ENCODE assay signal across 15 cellular contexts in the genomic region with DNA sequence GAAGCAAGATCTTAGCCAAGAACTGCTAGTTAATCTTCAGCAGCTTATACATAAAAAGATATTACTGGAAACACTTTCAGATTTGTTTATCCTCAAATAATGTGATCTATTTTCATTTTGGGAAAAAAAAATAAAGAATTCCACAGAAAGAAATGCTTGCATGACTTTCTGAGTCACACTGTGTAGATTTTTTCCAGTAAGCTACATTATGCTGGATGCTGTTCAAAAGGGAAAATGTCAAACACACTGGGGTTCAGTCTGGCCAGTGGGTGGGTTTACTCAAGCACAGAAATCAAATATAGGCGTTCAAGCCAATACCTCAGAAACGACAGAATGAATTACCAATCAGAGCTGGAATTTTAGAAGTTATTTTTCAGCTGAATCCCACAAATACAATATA.
DNase-seq lines count a peak whose midpoint lies in the region; ATAC-seq, FAIRE-seq and TF ChIP-seq lines count a peak whose summit lies in the region.
"Had no signal": no experiment of that assay in that cellular context is flagged by ENCODE, and none has a peak within 500 bp of the region (broad histone marks: within the 10 kb centered on the region; RNA-seq: fewer than 3 reads in every experiment).

No MANE protein-coding gene starts in this region.

- ATAC-seq in HepG2: peak; percentile 68; the same call in 2 of the 3 replicates
- ATAC-seq in activated CD4-positive, alpha-beta T cell treated with anti-CD3 and anti-CD28 coated beads for 36 hours: no peak
- ATAC-seq: psoas muscle had no signal

- H3K4me1 ChIP-seq in HepG2 (ENCODE audit: insufficient read depth, low read length): peaks cover 56% of the 10 kb centered on the region
- H3K4me1 ChIP-seq: psoas muscle, suprapubic skin had no signal

- BruUV-seq in HepG2 (replicated peaks; lab: Mats Ljungman, UMichigan): no TSS peak

- TF ChIP-seq EP300 in HepG2 (IDR thresholded peaks at IDR 0.05; ENCODE audit: low read depth in 2 of 2, low read length in 2 of 2): no peak
- no peak for TF ChIP-seq EP300 in HepG2 (CRISPR knock-in tag; IDR thresholded peaks at IDR 0.05; ENCODE audit: borderline replicate concordance)

- H3K4me1 Mint-ChIP-seq in HFFc6 (ENCODE audit: low read depth) (peaks cover 67% of the 10 kb centered on the region), chondrocyte (ENCODE audit: low read depth) (peaks cover 38% of the 10 kb centered on the region)
- peaks cover 9% of the 10 kb centered on the region for H3K4me1 Mint-ChIP-seq in activated CD4-positive, alpha-beta T cell treated with anti-CD3 and anti-CD28 coated beads for 36 hours

- intact Hi-C loops in HepG2 (cut with micrococcal nuclease; ENCODE audit: unreplicated experiment) (no loop called here), cardiac septum (cut with DNase I) (no loop called here)
- intact Hi-C loops in activated CD4-positive, alpha-beta T cell treated with anti-CD3 and anti-CD28 coated beads for 36 hours (cut with DNase I, micrococcal nuclease): no loop called here

- no peaks in the 10 kb centered on the region for H4K20me1 ChIP-seq in HepG2 (ENCODE audit: insufficient read depth, low read length)

- TF ChIP-seq POLR2A in HepG2 (IDR thresholded peaks at IDR 0.05; ENCODE audit: insufficient read depth in 1 of 2, low read depth in 2 of 2, low read length in 2 of 2): no peak

- H3K36me3 ChIP-seq in HepG2 (replicated peaks in 1 of 2; ENCODE audit: control insufficient read depth in 1 of 2, insufficient read depth in 2 of 2, low read length in 2 of 2): no peaks in the 10 kb centered on the region
- H3K36me3 ChIP-seq: suprapubic skin had no signal

- no peaks in the 10 kb centered on the region for H3K27me3 ChIP-seq in HepG2 (ENCODE audit: control insufficient read depth in 1 of 2, insufficient read depth in 2 of 2, low read length in 2 of 2)
- H3K27me3 ChIP-seq: suprapubic skin had no signal

- H3K4me3 Mint-ChIP-seq in HFFc6 (peak overlapping the region; percentile 66), chondrocyte (ENCODE audit: unreplicated experiment) (peak overlapping the region; percentile 42)
- no peak overlapping the region for H3K4me3 Mint-ChIP-seq in activated CD4-positive, alpha-beta T cell treated with anti-CD3 and anti-CD28 coated beads for 36 hours

- no peak for TF ChIP-seq RAD21 in HepG2 (CRISPR knock-in tag; IDR thresholded peaks at IDR 0.05)

- WGBS in HepG2 (ENCODE audit: low lambda C conversion rate): 4% methylated on average over 2 of the region's 2 CpGs

- POLR2A ChIA-PET in HepG2 (lab: Yijun Ruan, JAX): interaction anchor here (0.6 to 1.9 kb wide), 3 partner anchors 18 to 281 kb away, joined by 3 to 7 read pairs (median 5); a partner anchor contains a TSS
- POLR2A ChIA-PET in activated CD4-positive, alpha-beta T cell treated with anti-CD3 and anti-CD28 coated beads for 36 hours (lab: Charles Lee): interaction anchor here (0.6 to 0.7 kb wide), 2 partner anchors 281 to 1598 kb away, joined by 4 read pairs; a partner anchor contains a TSS

- H3K27ac Mint-ChIP-seq in HFFc6: peak overlapping the region; percentile 81
- peak overlapping the region; percentile 94 for H3K27ac Mint-ChIP-seq in chondrocyte (ENCODE audit: unreplicated experiment)
- H3K27ac Mint-ChIP-seq in activated CD4-positive, alpha-beta T cell treated with anti-CD3 and anti-CD28 coated beads for 36 hours: no peak overlapping the region

- in situ Hi-C loops in HepG2 (cut with HindIII; ENCODE audit: extremely low pct_ligation_motif_present, low pct_unique_long_range_greater_than_20kb): no loop called here

- TF ChIP-seq CTCF in HFFc6 (IDR thresholded peaks at IDR 0.05): no peak
- TF ChIP-seq CTCF in chondrocyte (IDR thresholded peaks at IDR 0.05): no peak
- TF ChIP-seq CTCF in HepG2 (CRISPR knock-in tag; IDR thresholded peaks at IDR 0.05): no peak

- H3K4me3 ChIP-seq in HepG2 (replicated peaks in 1 of 3; ENCODE audit: insufficient read depth in 1 of 3, low read depth in 2 of 3, low read length in 3 of 3): no peak overlapping the region
- H3K4me3 ChIP-seq: psoas muscle, suprapubic skin had no signal

- 0 out of 2 replicates have a peak overlapping the region, but pooled peaks have one; percentile 16 for H3K9ac ChIP-seq in HepG2 (ENCODE audit: insufficient read depth, low read depth, low read length)
- H3K9ac ChIP-seq: KMS-11 had no signal

- H3K9me3 Mint-ChIP-seq in HFFc6 (no peaks in the 10 kb centered on the region; the same call in 1 of the 2 replicates), chondrocyte (ENCODE audit: low read depth) (no peaks in the 10 kb centered on the region)
- no peaks in the 10 kb centered on the region for H3K9me3 Mint-ChIP-seq in activated CD4-positive, alpha-beta T cell treated with anti-CD3 and anti-CD28 coated beads for 36 hours (ENCODE audit: low read depth)

- peak overlapping the region; percentile 21 for H3K27ac ChIP-seq in HepG2 (ENCODE audit: extremely low read length, insufficient read depth, low read length)
- H3K27ac ChIP-seq: KMS-11, psoas muscle, suprapubic skin had no signal

- DNase-seq in HFFc6 (peak; percentile 22), chondrocyte (ENCODE audit: low spot score) (no peak), HepG2 (ENCODE audit: low spot score) (peak; percentile 54), cardiac septum (ENCODE audit: low spot score) (no peak), dermis blood vessel endothelial cell (no peak), GDM1 (lab: John Stamatoyannopoulos, UW) (no peak)
- DNase-seq in activated CD4-positive, alpha-beta T cell treated with anti-CD3 and anti-CD28 coated beads for 36 hours: no peak
- DNase-seq: 8988T; activated naive CD4-positive, alpha-beta T cell treated with Interleukin-2 at 50 U/mL for 16 hours; DMS79 treated with DMSO at 0.1 percent for 48 hours; midbrain; psoas muscle had no signal

- peak overlapping the region; percentile 46 for H2AFZ ChIP-seq in HepG2 (ENCODE audit: low read length)

- peaks cover 7% of the 10 kb centered on the region; the same call in 1 of the 2 replicates for H3K36me3 Mint-ChIP-seq in HFFc6 (ENCODE audit: low read depth)
- H3K36me3 Mint-ChIP-seq in chondrocyte (ENCODE audit: low read depth): peaks cover 4% of the 10 kb centered on the region
- H3K36me3 Mint-ChIP-seq in activated CD4-positive, alpha-beta T cell treated with anti-CD3 and anti-CD28 coated beads for 36 hours (ENCODE audit: low read depth): no peaks in the 10 kb centered on the region

- 0 out of 2 replicates have a peak overlapping the region, but pooled peaks have one; percentile 19 for H3K4me2 ChIP-seq in HepG2 (ENCODE audit: low read depth, low read length)
- H3K4me2 ChIP-seq: KMS-11 had no signal

- no peaks in the 10 kb centered on the region for H3K79me2 ChIP-seq in HepG2 (ENCODE audit: insufficient read depth, low read length)

- CTCF ChIA-PET in HepG2 (lab: Yijun Ruan, JAX; ENCODE audit: low intra/inter-chr PET ratio, low total read pairs): no interaction called here
- CTCF ChIA-PET in activated CD4-positive, alpha-beta T cell treated with anti-CD3 and anti-CD28 coated beads for 36 hours (lab: Charles Lee): interaction anchor here (0.7 to 1.7 kb wide), 2 partner anchors 9 to 15 kb away, joined by 3 to 6 read pairs; no protein-coding TSS in a partner anchor

- H3K27me3 Mint-ChIP-seq in HFFc6 (ENCODE audit: insufficient read depth): peaks cover 2% of the 10 kb centered on the region; the same call in 1 of the 2 replicates
- H3K27me3 Mint-ChIP-seq in chondrocyte (ENCODE audit: low read depth): no peaks in the 10 kb centered on the region
- peaks cover 5% of the 10 kb centered on the region for H3K27me3 Mint-ChIP-seq in activated CD4-positive, alpha-beta T cell treated with anti-CD3 and anti-CD28 coated beads for 36 hours

- H3K9me3 ChIP-seq in HepG2 (ENCODE audit: low read length): no peaks in the 10 kb centered on the region
- H3K9me3 ChIP-seq: psoas muscle, suprapubic skin had no signal

- FAIRE-seq in A204.1 (lab: Jason Lieb, UNC): peak; percentile 100
- FAIRE-seq in HepG2 (lab: Jason Lieb, UNC): peak; percentile 12

TF ChIP-seq in HepG2, 621 proteins besides CTCF, POLR2A, EP300 and RAD21 (continues in another document):
- TF ChIP-seq FOSL2 (CRISPR knock-in tag; IDR thresholded peaks at IDR 0.05): peak; percentile 34
- TF ChIP-seq, protein P1, sequence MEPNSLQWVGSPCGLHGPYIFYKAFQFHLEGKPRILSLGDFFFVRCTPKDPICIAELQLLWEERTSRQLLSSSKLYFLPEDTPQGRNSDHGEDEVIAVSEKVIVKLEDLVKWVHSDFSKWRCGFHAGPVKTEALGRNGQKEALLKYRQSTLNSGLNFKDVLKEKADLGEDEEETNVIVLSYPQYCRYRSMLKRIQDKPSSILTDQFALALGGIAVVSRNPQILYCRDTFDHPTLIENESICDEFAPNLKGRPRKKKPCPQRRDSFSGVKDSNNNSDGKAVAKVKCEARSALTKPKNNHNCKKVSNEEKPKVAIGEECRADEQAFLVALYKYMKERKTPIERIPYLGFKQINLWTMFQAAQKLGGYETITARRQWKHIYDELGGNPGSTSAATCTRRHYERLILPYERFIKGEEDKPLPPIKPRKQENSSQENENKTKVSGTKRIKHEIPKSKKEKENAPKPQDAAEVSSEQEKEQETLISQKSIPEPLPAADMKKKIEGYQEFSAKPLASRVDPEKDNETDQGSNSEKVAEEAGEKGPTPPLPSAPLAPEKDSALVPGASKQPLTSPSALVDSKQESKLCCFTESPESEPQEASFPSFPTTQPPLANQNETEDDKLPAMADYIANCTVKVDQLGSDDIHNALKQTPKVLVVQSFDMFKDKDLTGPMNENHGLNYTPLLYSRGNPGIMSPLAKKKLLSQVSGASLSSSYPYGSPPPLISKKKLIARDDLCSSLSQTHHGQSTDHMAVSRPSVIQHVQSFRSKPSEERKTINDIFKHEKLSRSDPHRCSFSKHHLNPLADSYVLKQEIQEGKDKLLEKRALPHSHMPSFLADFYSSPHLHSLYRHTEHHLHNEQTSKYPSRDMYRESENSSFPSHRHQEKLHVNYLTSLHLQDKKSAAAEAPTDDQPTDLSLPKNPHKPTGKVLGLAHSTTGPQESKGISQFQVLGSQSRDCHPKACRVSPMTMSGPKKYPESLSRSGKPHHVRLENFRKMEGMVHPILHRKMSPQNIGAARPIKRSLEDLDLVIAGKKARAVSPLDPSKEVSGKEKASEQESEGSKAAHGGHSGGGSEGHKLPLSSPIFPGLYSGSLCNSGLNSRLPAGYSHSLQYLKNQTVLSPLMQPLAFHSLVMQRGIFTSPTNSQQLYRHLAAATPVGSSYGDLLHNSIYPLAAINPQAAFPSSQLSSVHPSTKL (CRISPR knock-in tag; IDR thresholded peaks at IDR 0.05): 0 out of 2 replicates have a peak, but pooled peaks have one; percentile 24
- TF ChIP-seq TMF1 (CRISPR knock-in tag; IDR thresholded peaks at IDR 0.05; ENCODE audit: low read depth): no peak
- TF ChIP-seq SOX13 (IDR thresholded peaks at IDR 0.05): no peak
- peak in 1 of 2 experiments; percentile 26; a peak in 1 of 4 replicates for TF ChIP-seq SOX13 (CRISPR knock-in tag; conservative IDR thresholded peaks at IDR 0.05 in 1 of 2, IDR thresholded peaks at IDR 0.05 in 1 of 2)
- TF ChIP-seq RORA (CRISPR knock-in tag; IDR thresholded peaks at IDR 0.05): no peak

Comparison
In these comparisons a context has a peak if more than half of its experiments do, and no peak if none do; other contexts are left out.
1. DNase-seq: peak in HFFc6 (single experiment) and HepG2 (single experiment); none in chondrocyte (single experiment), cardiac septum (single experiment), activated CD4-positive, alpha-beta T cell treated with anti-CD3 and anti-CD28 coated beads for 36 hours (single experiment), dermis blood vessel endothelial cell (single experiment) and GDM1 (single experiment).